16 cellular contexts compared by ENCODE assay signal in genomic region chr6:123547216-123547978, GRCh38.
A peak's percentile ranks its signal among the peaks of the same experiment; 100 is the strongest.
DNase-seq lines count a peak whose midpoint lies in the region; ATAC-seq, FAIRE-seq and TF ChIP-seq lines count a peak whose summit lies in the region.
"Had no signal": no experiment of that assay in that cellular context is flagged by ENCODE, and none has a peak within 500 bp of the region (broad histone marks: within the 10 kb centered on the region; RNA-seq: fewer than 3 reads in every experiment).

No MANE protein-coding gene starts in this region.

- H3K36me3 ChIP-seq in kidney (ENCODE audit: control insufficient read depth in 1 of 2, insufficient read depth in 2 of 2, low read length in 2 of 2) (no peaks in the 10 kb centered on the region), gastrocnemius medialis (peaks cover 0 to 17% of the 10 kb centered on the region in 2 donors)

- FAIRE-seq in G401.6 (lab: Jason Lieb, UNC): peak; percentile 30
- peak; percentile 50 for FAIRE-seq in kidney (lab: Jason Lieb, UNC)
- FAIRE-seq: GM12878, K562 had no signal

- DNase-seq in NCI-H69 (lab: John Stamatoyannopoulos, UW) (peak; percentile 37), kidney (no peak), gastrocnemius medialis (no peak), NCI-H526 treated with DMSO at 0.1 percent for 48 hours (lab: John Stamatoyannopoulos, UW) (no peak), MV-4-11 (lab: John Stamatoyannopoulos, UW) (no peak)
- DNase-seq: C1 segment of cervical spinal cord; Calu3; CD4-positive, alpha-beta T cell; DMS 273 treated with DMSO at 0.1 percent for 48 hours; GOT3; H9 had no signal

- no peak for TF ChIP-seq POLR2A in gastrocnemius medialis (IDR thresholded peaks at IDR 0.05)

- H3K4me1 ChIP-seq in kidney (ENCODE audit: control insufficient read depth in 1 of 2, insufficient read depth in 1 of 2, low read depth in 1 of 2, low read length in 2 of 2) (no peaks in the 10 kb centered on the region), gastrocnemius medialis (peaks cover 32 to 41% of the 10 kb centered on the region in 2 donors)

- intact Hi-C loops in kidney (cut with DNase I) (no loop called here), gastrocnemius medialis (cut with DNase I; ENCODE audit: low total_unique reads) (no loop called here)

- H3K9me3 ChIP-seq in kidney (ENCODE audit: control insufficient read depth in 1 of 2, low read length in 2 of 2): no peaks in the 10 kb centered on the region
- no peaks in the 10 kb centered on the region for H3K9me3 ChIP-seq in gastrocnemius medialis

- ATAC-seq in gastrocnemius medialis: no peak
- no peak for ATAC-seq in HG02840 (IDR thresholded peaks at IDR 0.05; ENCODE audit: low FRiP score, unreplicated experiment)
- ATAC-seq: GM12878, K562 had no signal

- no peaks in the 10 kb centered on the region for H3K27me3 ChIP-seq in gastrocnemius medialis

- TF ChIP-seq CTCF in kidney (IDR thresholded peaks at IDR 0.05; ENCODE audit: borderline replicate concordance, extremely low read depth, insufficient read depth) (no peak), gastrocnemius medialis (IDR thresholded peaks at IDR 0.05 in 4 of 5, conservative IDR thresholded peaks at IDR 0.05 in 1 of 5) (no peak)

- no peak overlapping the region for H3K27ac ChIP-seq in kidney (ENCODE audit: low read depth in 2 of 2, low read length in 2 of 2)
- H3K27ac ChIP-seq in gastrocnemius medialis: peak overlapping the region in 3 of 4 donors; percentile 62 to 79 (median 75)
- H3K27ac ChIP-seq: HL-60 had no signal

- no peak overlapping the region for H3K4me3 ChIP-seq in kidney (ENCODE audit: low read length in 2 of 2)
- H3K4me3 ChIP-seq in gastrocnemius medialis: no peak overlapping the region
- H3K4me3 ChIP-seq: GM12878, K562 had no signal

- in situ Hi-C loops in gastrocnemius medialis (cut with MboI; ENCODE audit: low sequenced_read_pairs in 4 of 4): no loop called here

- no peak overlapping the region for H3K9ac ChIP-seq in kidney (ENCODE audit: low read length in 2 of 2)

Comparison
In these comparisons a context has a peak if more than half of its experiments do, and no peak if none do; other contexts are left out.
1. H3K27ac ChIP-seq: peak in gastrocnemius medialis (3 of 4); none in kidney (0 of 2).